8 cellular contexts compared by ENCODE assay signal in the genomic region with DNA sequence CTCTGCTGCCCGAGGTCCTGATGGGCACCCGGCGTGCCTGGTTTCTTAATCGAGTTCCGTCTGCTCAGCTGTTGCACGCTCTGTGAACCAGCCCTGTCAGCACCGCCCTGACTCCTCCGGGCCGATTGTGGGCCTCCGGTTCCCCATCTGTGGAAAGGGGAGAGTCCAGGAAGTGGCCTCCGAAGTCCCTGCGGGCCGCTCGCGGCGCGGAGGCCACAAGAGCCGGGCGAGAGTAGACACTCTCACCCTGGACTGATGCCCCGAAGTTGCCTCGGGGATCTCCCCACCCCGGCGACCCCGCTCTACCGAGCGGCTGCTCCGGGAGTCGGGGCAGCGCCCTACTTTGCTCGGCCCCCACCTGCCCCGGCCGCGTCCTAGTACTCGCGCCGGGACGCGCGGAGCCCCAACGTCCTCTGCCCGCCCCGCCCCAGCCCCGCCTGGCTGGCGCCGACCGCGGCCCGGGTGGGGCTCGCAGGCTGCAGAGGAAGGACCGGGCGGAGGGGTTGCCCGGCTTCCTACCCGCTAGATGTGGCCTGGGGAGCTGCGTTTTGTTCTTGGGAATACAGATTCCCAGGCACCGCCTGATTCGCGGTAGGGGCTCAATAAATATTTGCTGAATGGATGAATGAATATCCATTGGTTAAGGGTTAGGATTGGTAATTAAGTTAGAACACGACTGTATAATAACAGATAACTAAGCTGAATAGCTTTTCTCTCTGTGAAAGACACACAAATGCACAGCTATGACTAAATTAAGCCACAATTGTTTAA. TPM values are rescaled to one million over a fixed set of nuclear protein-coding genes. Genes with fewer than 3 reads are reported as not detected.
DNase-seq lines count a peak whose midpoint lies in the region; ATAC-seq and TF ChIP-seq lines count a peak whose summit lies in the region.

No MANE protein-coding gene starts in this region.

- H3K9me3 Mint-ChIP-seq in activated T-helper 2 cell treated with anti-CD3 and anti-CD28 coated beads, Interferon-gamma antibody, Interleukin-2, Interleukin-4, amounts not matched to agents 10 μg/mL and 5 μg/mL and 100 μg/mL, durations not matched to agents 14 hours and 24 hours and 36 hours = no peaks in the 10 kb centered on the region
- no peaks in the 10 kb centered on the region for H3K9me3 Mint-ChIP-seq in natural killer cell treated with Interleukin-12 subunit alpha and Interleukin-12 subunit beta and Interleukin-15 and Interleukin-18, amount 100 ng/mL, for 72 hours

- TF ChIP-seq CTCF in IMR-90 (conservative IDR thresholded peaks at IDR 0.05; ENCODE audit: low read depth, low read length) (no peak), OCI-LY7 (conservative IDR thresholded peaks at IDR 0.05; ENCODE audit: low read length) (no peak)

- peak overlapping the region; percentile 89 for H3K4me3 Mint-ChIP-seq in activated T-helper 2 cell treated with anti-CD3 and anti-CD28 coated beads, Interferon-gamma antibody, Interleukin-2, Interleukin-4, amounts not matched to agents 10 μg/mL and 5 μg/mL and 100 μg/mL, durations not matched to agents 14 hours and 24 hours and 36 hours (ENCODE audit: low read depth)
- peak overlapping the region; percentile 90 for H3K4me3 Mint-ChIP-seq in natural killer cell treated with Interleukin-12 subunit alpha and Interleukin-12 subunit beta and Interleukin-15 and Interleukin-18, amount 100 ng/mL, for 72 hours

- peak overlapping the region; percentile 55 for H2BK20ac ChIP-seq in IMR-90 (ENCODE audit: low read depth, low read length)

- dilution Hi-C loops in IMR-90 (cut with HindIII; ENCODE audit: low sequenced_read_pairs, unreplicated experiment) = no loop called here

- H3K18ac ChIP-seq in IMR-90 (ENCODE audit: low read depth, low read length) = peak overlapping the region; percentile 22

- H3K79me1 ChIP-seq in IMR-90 (ENCODE audit: low read depth in 1 of 2, low read length in 2 of 2) = peaks cover 4 to 9% of the 10 kb centered on the region in 2 experiments; a peak in 3 of 4 replicates

- peaks cover 47% of the 10 kb centered on the region for H3K79me2 ChIP-seq in OCI-LY7 (ENCODE audit: insufficient read depth, low read depth, low read length)

- H3K27me3 Mint-ChIP-seq in activated T-helper 2 cell treated with anti-CD3 and anti-CD28 coated beads, Interferon-gamma antibody, Interleukin-2, Interleukin-4, amounts not matched to agents 10 μg/mL and 5 μg/mL and 100 μg/mL, durations not matched to agents 14 hours and 24 hours and 36 hours (ENCODE audit: low read depth) = no peaks in the 10 kb centered on the region
- H3K27me3 Mint-ChIP-seq in natural killer cell treated with Interleukin-12 subunit alpha and Interleukin-12 subunit beta and Interleukin-15 and Interleukin-18, amount 100 ng/mL, for 72 hours = no peaks in the 10 kb centered on the region

- H3K4me1 Mint-ChIP-seq in activated T-helper 2 cell treated with anti-CD3 and anti-CD28 coated beads, Interferon-gamma antibody, Interleukin-2, Interleukin-4, amounts not matched to agents 10 μg/mL and 5 μg/mL and 100 μg/mL, durations not matched to agents 14 hours and 24 hours and 36 hours (ENCODE audit: low read depth) = peaks cover 22% of the 10 kb centered on the region
- peaks cover 18 to 29% of the 10 kb centered on the region in 2 donors for H3K4me1 Mint-ChIP-seq in natural killer cell treated with Interleukin-12 subunit alpha and Interleukin-12 subunit beta and Interleukin-15 and Interleukin-18, amount 100 ng/mL, for 72 hours (ENCODE audit: low read depth in 2 of 2)

- peak overlapping the region; percentile 84 for H3K56ac ChIP-seq in IMR-90 (ENCODE audit: extremely low read depth, insufficient read depth, low read length)

- BruUV-seq in IMR-90 (replicated peaks; lab: Mats Ljungman, UMichigan) = no TSS peak
- no TSS peak for BruUV-seq in OCI-LY7 (replicated peaks; lab: Mats Ljungman, UMichigan)

- H3K4me3 ChIP-seq in IMR-90 (ENCODE audit: insufficient read depth, low read depth, low read length) (peak overlapping the region; percentile 85), OCI-LY7 (ENCODE audit: low read depth, low read length, poor library complexity, severe bottlenecking) (peak overlapping the region; percentile 99), thymus (ENCODE audit: low read length) (peak overlapping the region; percentile 99)

- H3K27me3 ChIP-seq in IMR-90 (ENCODE audit: control insufficient read depth, insufficient read depth, low read length) (no peaks in the 10 kb centered on the region), thymus (ENCODE audit: control insufficient read depth, insufficient read depth) (no peaks in the 10 kb centered on the region)

- peak overlapping the region; percentile 89 for H2AK9ac ChIP-seq in IMR-90 (replicated peaks; ENCODE audit: low read depth, low read length, poor library complexity)

- peak overlapping the region; percentile 95 for H3K4me2 ChIP-seq in IMR-90 (ENCODE audit: low read depth, low read length)
- H3K4me2 ChIP-seq in OCI-LY7 (ENCODE audit: low read length) = peak overlapping the region; percentile 86

- peak overlapping the region; percentile 90 for H3K27ac Mint-ChIP-seq in activated T-helper 2 cell treated with anti-CD3 and anti-CD28 coated beads, Interferon-gamma antibody, Interleukin-2, Interleukin-4, amounts not matched to agents 10 μg/mL and 5 μg/mL and 100 μg/mL, durations not matched to agents 14 hours and 24 hours and 36 hours
- peak overlapping the region; percentile 86 to 90 for H3K27ac Mint-ChIP-seq in natural killer cell treated with Interleukin-12 subunit alpha and Interleukin-12 subunit beta and Interleukin-15 and Interleukin-18, amount 100 ng/mL, for 72 hours

- H3K36me3 Mint-ChIP-seq in activated T-helper 2 cell treated with anti-CD3 and anti-CD28 coated beads, Interferon-gamma antibody, Interleukin-2, Interleukin-4, amounts not matched to agents 10 μg/mL and 5 μg/mL and 100 μg/mL, durations not matched to agents 14 hours and 24 hours and 36 hours (ENCODE audit: low read depth) = peaks cover 12% of the 10 kb centered on the region
- H3K36me3 Mint-ChIP-seq in natural killer cell treated with Interleukin-12 subunit alpha and Interleukin-12 subunit beta and Interleukin-15 and Interleukin-18, amount 100 ng/mL, for 72 hours = peaks cover 4% of the 10 kb centered on the region

- POLR2A ChIA-PET in IMR-90 (lab: Charles Lee; ENCODE audit: unreplicated experiment) = interaction anchor here (0.7 kb wide), 1 partner anchor 236 kb away, joined by 5 read pairs; the partner anchor contains the start of gene PRXL2C
- POLR2A ChIA-PET in OCI-LY7 (lab: Charles Lee) = interaction anchor here (0.5 to 1.1 kb wide), 4 partner anchors 13 to 1562 kb away, joined by 3 to 6 read pairs (median 4); no protein-coding TSS in a partner anchor

- H3K27ac ChIP-seq in IMR-90 (ENCODE audit: insufficient read depth, low read length) = peak overlapping the region; percentile 83
- peak overlapping the region; percentile 99 for H3K27ac ChIP-seq in OCI-LY7 (ENCODE audit: low read depth, low read length, poor library complexity, severe bottlenecking)
- peak overlapping the region; percentile 98 for H3K27ac ChIP-seq in thymus (ENCODE audit: low read depth)

- H4K5ac ChIP-seq in IMR-90 (ENCODE audit: low read depth, low read length) = peak overlapping the region; percentile 41; the same call in 1 of the 2 replicates

- DNase-seq in EH (ENCODE audit: low read depth) = peak; percentile 66
- DNase-seq in IMR-90 = peak; percentile 13
- DNase-seq in OCI-LY7 (ENCODE audit: low spot score) = peak; percentile 85
- peak; percentile 73 for DNase-seq in activated T-helper 2 cell treated with anti-CD3 and anti-CD28 coated beads, Interferon-gamma antibody, Interleukin-2, Interleukin-4, amounts not matched to agents 10 μg/mL and 5 μg/mL and 100 μg/mL, durations not matched to agents 14 hours and 24 hours and 36 hours (ENCODE audit: low spot score)
- DNase-seq in fibroblast of peridontal ligament (ENCODE audit: extremely low read depth) = peak; percentile 39
- peak; percentile 84 for DNase-seq in natural killer cell treated with Interleukin-12 subunit alpha and Interleukin-12 subunit beta and Interleukin-15 and Interleukin-18, amount 100 ng/mL, for 72 hours (ENCODE audit: low spot score)

- peak overlapping the region; percentile 85 for H2BK5ac ChIP-seq in IMR-90 (ENCODE audit: low read depth, low read length, poor library complexity, severe bottlenecking)

- H3K36me3 ChIP-seq in IMR-90 (ENCODE audit: control insufficient read depth, insufficient read depth, low read length) (no peaks in the 10 kb centered on the region), OCI-LY7 (ENCODE audit: insufficient read depth, low read length) (peaks cover 34% of the 10 kb centered on the region), thymus (ENCODE audit: control insufficient read depth, insufficient read depth) (no peaks in the 10 kb centered on the region)

- intact Hi-C loops in IMR-90 (cut with micrococcal nuclease) = loop anchor here (1.0 to 5.0 kb wide), 7 partner anchors 32 to 236 kb away; partner anchors contain the start of genes CDC14B, HABP4, PRXL2C and SLC35D2
- intact Hi-C loops in OCI-LY7 (cut with micrococcal nuclease; ENCODE audit: unreplicated experiment) = loop anchor here (2.0 to 10.0 kb wide), 3 partner anchors 32 to 1216 kb away; partner anchors contain the start of genes HABP4, NCBP1 and TSTD2
- intact Hi-C loops in activated T-helper 2 cell treated with anti-CD3 and anti-CD28 coated beads, Interferon-gamma antibody, Interleukin-2, Interleukin-4, amounts not matched to agents 10 μg/mL and 5 μg/mL and 100 μg/mL, durations not matched to agents 14 hours and 24 hours and 36 hours (cut with micrococcal nuclease) = loop anchor here (1.0 to 10.0 kb wide), 8 partner anchors 30 to 1216 kb away; partner anchors contain the start of genes ERCC6L2, NCBP1, PRXL2C and SLC35D2

- H3K9ac ChIP-seq in IMR-90 (ENCODE audit: low read depth, low read length) = peak overlapping the region; percentile 73

- peak overlapping the region; percentile 94 for H3K4ac ChIP-seq in IMR-90 (ENCODE audit: low read depth, low read length)

- TF ChIP-seq POLR2A in IMR-90 (IDR thresholded peaks at IDR 0.05; ENCODE audit: low read depth, low read length) = peak; percentile 57; the same call in 1 of the 2 replicates

- H2BK15ac ChIP-seq in IMR-90 (ENCODE audit: low read depth, low read length) = peak overlapping the region; percentile 77; the same call in 1 of the 3 replicates

- peak; percentile 41 for ATAC-seq in GM21717 (IDR thresholded peaks at IDR 0.05; ENCODE audit: unreplicated experiment)
- peak; percentile 25 for ATAC-seq in IMR-90 (ENCODE audit: low read depth)
- peak; percentile 61 to 63 for ATAC-seq in natural killer cell treated with Interleukin-12 subunit alpha and Interleukin-12 subunit beta and Interleukin-15 and Interleukin-18, amount 100 ng/mL, for 72 hours

- H3K9me1 ChIP-seq in IMR-90 (ENCODE audit: insufficient read depth, low read length) = peaks cover 3% of the 10 kb centered on the region; the same call in 1 of the 2 replicates

- H2BK120ac ChIP-seq in IMR-90 (ENCODE audit: low read depth, low read length) = peak overlapping the region; percentile 89

- in situ Hi-C loops in IMR-90 (cut with MboI; ENCODE audit: low sequenced_read_pairs) = loop anchor here (10.0 kb wide), 1 partner anchor 236 kb away; the partner anchor contains the start of gene PRXL2C

- H3K4me1 ChIP-seq in IMR-90 (ENCODE audit: control insufficient read depth, insufficient read depth, low read length) = peaks cover 7% of the 10 kb centered on the region
- H3K4me1 ChIP-seq in OCI-LY7 (ENCODE audit: insufficient read depth, low read length, poor library complexity, severe bottlenecking) = peaks cover 39% of the 10 kb centered on the region
- peaks cover 4% of the 10 kb centered on the region for H3K4me1 ChIP-seq in thymus (ENCODE audit: control insufficient read depth, insufficient read depth, low read length)

- WGBS in IMR-90 (ENCODE audit: extremely low coverage in 2 of 2, insufficient read length in 1 of 2), 2 experiments = 0% methylated on average over 16 of the region's 58 CpGs; no CpG with 5 or more reads in 1 of the 2 experiments
- under 1% methylated on average over 58 of the region's 58 CpGs for WGBS in thymus

- CTCF ChIA-PET in IMR-90 (lab: Yijun Ruan, JAX) (no interaction called here), OCI-LY7 (lab: Charles Lee; ENCODE audit: unreplicated experiment) (no interaction called here)

- H3K9me3 ChIP-seq in IMR-90 (ENCODE audit: control insufficient read depth, insufficient read depth, low read length) (no peaks in the 10 kb centered on the region), OCI-LY7 (ENCODE audit: low read length) (no peaks in the 10 kb centered on the region), thymus (ENCODE audit: control insufficient read depth) (no peaks in the 10 kb centered on the region)

- H3K14ac ChIP-seq in IMR-90 (replicated peaks; ENCODE audit: low read depth, low read length) = peak overlapping the region; percentile 94

- H2AFZ ChIP-seq in IMR-90 (replicated peaks; ENCODE audit: low read length, poor library complexity) (peak overlapping the region; percentile 96), OCI-LY7 (ENCODE audit: low read length) (peak overlapping the region; percentile 70)

- H3K9me2 ChIP-seq in OCI-LY7 (ENCODE audit: insufficient read depth, low read length) = no peaks in the 10 kb centered on the region

- H3K23ac ChIP-seq in IMR-90 (ENCODE audit: low read depth, low read length) = peak overlapping the region; percentile 92; the same call in 1 of the 2 replicates

- peak overlapping the region; percentile 93 for H2AK5ac ChIP-seq in IMR-90 (ENCODE audit: low read depth, low read length)

- peak overlapping the region; percentile 22 to 81; a peak in 2 of 4 replicates for H4K8ac ChIP-seq in IMR-90 (ENCODE audit: low read depth in 2 of 2, low read length in 2 of 2)

- H4K20me1 ChIP-seq in IMR-90 (ENCODE audit: insufficient read depth, low read length) (no peaks in the 10 kb centered on the region), OCI-LY7 (ENCODE audit: insufficient read depth, low read length) (peaks cover 7% of the 10 kb centered on the region)

- H4K91ac ChIP-seq in IMR-90 (ENCODE audit: insufficient read depth, low read depth, low read length) = peak overlapping the region; percentile 84

- no peak for TF ChIP-seq RAD21 in IMR-90 (IDR thresholded peaks at IDR 0.05; ENCODE audit: low read length)

RNA-seq across cellular contexts. Expression of gene ZNF367, which starts 0.9 kb away (rescaled TPM):
- total RNA-seq in IMR-90 (2012; rRNA removed) (2.7 and 4.7 TPM in 2 replicates), OCI-LY7 (2022) (24.6 and 31.6 TPM in 2 replicates)
- polyA plus RNA-seq in IMR-90 (2012; rRNA removed) (1.0 and 1.1 TPM in 2 replicates), thymus (4.3 TPM)
- polyA plus RNA-seq in IMR-90 (2012; cell fraction: cytosol; rRNA removed) = 0.43 and 0.64 TPM in 2 replicates
- polyA plus RNA-seq in IMR-90 (2012; cell fraction: nucleus; rRNA removed; ENCODE audit: low replicate concordance) = 0.66 and 1.1 TPM in 2 replicates
- 33.3 and 35.1 TPM in 2 replicates for total RNA-seq in OCI-LY7 (2014; rRNA removed; shearing (Covaris generic))
- total RNA-seq in activated T-helper 2 cell treated with anti-CD3 and anti-CD28 coated beads, Interferon-gamma antibody, Interleukin-2, Interleukin-4, amounts not matched to agents 10 μg/mL and 5 μg/mL and 100 μg/mL, durations not matched to agents 14 hours and 24 hours and 36 hours = 19.5 and 19.6 TPM in 2 replicates
- 10 to 100 TPM; 12.8 to 26.3 TPM for total RNA-seq in natural killer cell treated with Interleukin-12 subunit alpha and Interleukin-12 subunit beta and Interleukin-15 and Interleukin-18, amount 100 ng/mL, for 72 hours

RNA-seq across cellular contexts. Expression of gene HABP4, which starts 30.9 kb away (rescaled TPM):
- total RNA-seq in IMR-90 (2012; rRNA removed) = 5.2 and 10.3 TPM in 2 replicates
- polyA plus RNA-seq in IMR-90 (2012; rRNA removed) = 9.4 and 10.6 TPM in 2 replicates
- polyA plus RNA-seq in IMR-90 (2012; cell fraction: cytosol; rRNA removed) = 4.1 and 5.5 TPM in 2 replicates
- 3.7 and 9.3 TPM in 2 replicates for polyA plus RNA-seq in IMR-90 (2012; cell fraction: nucleus; rRNA removed; ENCODE audit: low replicate concordance)
- 6.0 and 7.1 TPM in 2 replicates for total RNA-seq in OCI-LY7 (2014; rRNA removed; shearing (Covaris generic))
- 11.0 and 11.5 TPM in 2 replicates for total RNA-seq in OCI-LY7 (2022)
- 14.3 and 14.4 TPM in 2 replicates for total RNA-seq in activated T-helper 2 cell treated with anti-CD3 and anti-CD28 coated beads, Interferon-gamma antibody, Interleukin-2, Interleukin-4, amounts not matched to agents 10 μg/mL and 5 μg/mL and 100 μg/mL, durations not matched to agents 14 hours and 24 hours and 36 hours
- 10 to 100 TPM in 1 of 2 donors, 1 to 10 TPM in 1; 3.0 to 11.5 TPM for total RNA-seq in natural killer cell treated with Interleukin-12 subunit alpha and Interleukin-12 subunit beta and Interleukin-15 and Interleukin-18, amount 100 ng/mL, for 72 hours
- polyA plus RNA-seq in thymus = 13.7 TPM

RNA-seq across cellular contexts. Expression of gene SLC35D2, which starts 35.6 kb away (rescaled TPM):
- total RNA-seq in IMR-90 (2012; rRNA removed) = 9.7 and 11.4 TPM in 2 replicates
- polyA plus RNA-seq in IMR-90 (2012; rRNA removed) = 10.0 and 11.8 TPM in 2 replicates
- 4.5 and 4.6 TPM in 2 replicates for polyA plus RNA-seq in IMR-90 (2012; cell fraction: cytosol; rRNA removed)
- polyA plus RNA-seq in IMR-90 (2012; cell fraction: nucleus; rRNA removed; ENCODE audit: low replicate concordance) = 2.9 and 11.8 TPM in 2 replicates
- total RNA-seq in OCI-LY7 (2014; rRNA removed; shearing (Covaris generic)) = 0.44 and 1.4 TPM in 2 replicates
- 1.3 and 1.4 TPM in 2 replicates for total RNA-seq in OCI-LY7 (2022)
- 7.0 and 8.0 TPM in 2 replicates for total RNA-seq in activated T-helper 2 cell treated with anti-CD3 and anti-CD28 coated beads, Interferon-gamma antibody, Interleukin-2, Interleukin-4, amounts not matched to agents 10 μg/mL and 5 μg/mL and 100 μg/mL, durations not matched to agents 14 hours and 24 hours and 36 hours
- total RNA-seq in natural killer cell treated with Interleukin-12 subunit alpha and Interleukin-12 subunit beta and Interleukin-15 and Interleukin-18, amount 100 ng/mL, for 72 hours = 10 to 100 TPM in 1 of 2 donors, 1 to 10 TPM in 1; 4.2 to 12.9 TPM
- polyA plus RNA-seq in thymus = 21.5 TPM

Comparison
In these comparisons a context has a peak if more than half of its experiments do, and no peak if none do; other contexts are left out.
1. Peak in every context shown above with its lines: DNase-seq, ATAC-seq, H3K4me3 ChIP-seq and H3K27ac ChIP-seq.
2. DNase-seq: peak in every context shown above with its lines; median percentile 85 in OCI-LY7; 84 in natural killer cell treated with Interleukin-12 subunit alpha and Interleukin-12 subunit beta and Interleukin-15 and Interleukin-18, amount 100 ng/mL, for 72 hours; 73 in activated T-helper 2 cell treated with anti-CD3 and anti-CD28 coated beads, Interferon-gamma antibody, Interleukin-2, Interleukin-4, amounts not matched to agents 10 μg/mL and 5 μg/mL and 100 μg/mL, durations not matched to agents 14 hours and 24 hours and 36 hours; 66 in EH; 39 in fibroblast of peridontal ligament; 13 in IMR-90.